Comparison of ENCODE assay signal across 9 cellular contexts in genomic region chr11:132125855-132126841, GRCh38.
DNase-seq lines count a peak whose midpoint lies in the region; ATAC-seq, FAIRE-seq and TF ChIP-seq lines count a peak whose summit lies in the region.
"Had no signal": no experiment of that assay in that cellular context is flagged by ENCODE, and none has a peak within 500 bp of the region (broad histone marks: within the 10 kb centered on the region; RNA-seq: fewer than 3 reads in every experiment).

No MANE protein-coding gene starts in this region.

- no peaks in the 10 kb centered on the region for H3K79me2 ChIP-seq in fibroblast of lung (ENCODE audit: control insufficient read depth, insufficient read depth, low read length)

- H4K20me1 ChIP-seq in fibroblast of lung (ENCODE audit: control insufficient read depth, extremely low read depth, insufficient read depth, low read length): no peaks in the 10 kb centered on the region

- H3K27me3 ChIP-seq in fibroblast of lung (ENCODE audit: control insufficient read depth, insufficient read depth, low read length) (no peaks in the 10 kb centered on the region), pancreas (no peaks in the 10 kb centered on the region)

- WGBS in pancreas, 2 donors: 15 to 18% methylated on average over 21 of the region's 21 CpGs

- H3K36me3 Mint-ChIP-seq in activated T-helper 1 cell treated with anti-CD3 and anti-CD28 coated beads, Interleukin-12 subunit alpha, Interleukin-12 subunit beta, Interleukin-2, Interleukin-4 antibody, amounts not matched to agents 30 ng/mL and 10 ng/mL and 1 ng/mL, durations not matched to agents 14 hours and 24 hours and 36 hours (ENCODE audit: low read depth): no peaks in the 10 kb centered on the region
- H3K36me3 Mint-ChIP-seq: T-cell had no signal

- TF ChIP-seq CTCF in fibroblast of lung (conservative IDR thresholded peaks at IDR 0.05 in 1 of 2, IDR thresholded peaks at IDR 0.05 in 1 of 2; ENCODE audit: low read depth in 1 of 2, low read length in 2 of 2): no peak
- TF ChIP-seq CTCF in pancreas (IDR thresholded peaks at IDR 0.05): no peak

- no peaks in the 10 kb centered on the region for H3K36me3 ChIP-seq in fibroblast of lung (ENCODE audit: control insufficient read depth, insufficient read depth, low read length)
- H3K36me3 ChIP-seq in pancreas: no peaks in the 10 kb centered on the region

- FAIRE-seq in pancreas (lab: Jason Lieb, UNC): no peak
- FAIRE-seq in HTR-8/SVneo (lab: Jason Lieb, UNC): no peak

- H3K4me2 ChIP-seq in fibroblast of lung (ENCODE audit: extremely low read depth, insufficient read depth, low read length): peak overlapping the region; percentile 71

- H3K9ac ChIP-seq in fibroblast of lung (ENCODE audit: insufficient read depth, low read length): peak overlapping the region; percentile 38

- no peaks in the 10 kb centered on the region for H3K27me3 Mint-ChIP-seq in activated T-helper 1 cell treated with anti-CD3 and anti-CD28 coated beads, Interleukin-12 subunit alpha, Interleukin-12 subunit beta, Interleukin-2, Interleukin-4 antibody, amounts not matched to agents 30 ng/mL and 10 ng/mL and 1 ng/mL, durations not matched to agents 14 hours and 24 hours and 36 hours (ENCODE audit: insufficient read depth)

- peak; percentile 47 for DNase-seq in NCI-H2107 treated with DMSO at 0.1 percent for 48 hours (lab: John Stamatoyannopoulos, UW; ENCODE audit: unreplicated experiment)
- no peak for DNase-seq in NCI-H2107 (lab: John Stamatoyannopoulos, UW)
- peak; percentile 91 for DNase-seq in NCI-H69 (lab: John Stamatoyannopoulos, UW)
- DNase-seq in fibroblast of lung (ENCODE audit: low read depth in 2 of 2): peak; percentile 34 to 49
- peak in 2 of 6 donors; percentile 2 to 10 for DNase-seq in pancreas
- no peak for DNase-seq in activated T-helper 1 cell treated with anti-CD3 and anti-CD28 coated beads, Interleukin-12 subunit alpha, Interleukin-12 subunit beta, Interleukin-2, Interleukin-4 antibody, amounts not matched to agents 30 ng/mL and 10 ng/mL and 1 ng/mL, durations not matched to agents 14 hours and 24 hours and 36 hours (ENCODE audit: low spot score)
- no peak for DNase-seq in DMS 273 (lab: John Stamatoyannopoulos, UW; ENCODE audit: unreplicated experiment)
- DNase-seq in HTR-8/SVneo (ENCODE audit: insufficient read length, low spot score): no peak

- peak overlapping the region; percentile 22 to 58 (median 40) for H3K4me3 ChIP-seq in fibroblast of lung (replicated peaks in 1 of 4; ENCODE audit: control extremely low read depth in 1 of 4, insufficient read depth in 1 of 4, low read depth in 3 of 4, low read length in 4 of 4)
- H3K4me3 ChIP-seq in pancreas: peak overlapping the region in 1 of 4 donors; percentile 22

- H3K27ac ChIP-seq in fibroblast of lung (ENCODE audit: insufficient read depth, low read length) (peak overlapping the region; percentile 83), pancreas (no peak overlapping the region)

- no peaks in the 10 kb centered on the region for H3K4me1 Mint-ChIP-seq in activated T-helper 1 cell treated with anti-CD3 and anti-CD28 coated beads, Interleukin-12 subunit alpha, Interleukin-12 subunit beta, Interleukin-2, Interleukin-4 antibody, amounts not matched to agents 30 ng/mL and 10 ng/mL and 1 ng/mL, durations not matched to agents 14 hours and 24 hours and 36 hours (ENCODE audit: low read depth)
- H3K4me1 Mint-ChIP-seq: T-cell had no signal

- ATAC-seq in pancreas: peak in 3 of 4 donors; percentile 52 to 62 (median 52)
- ATAC-seq: T-cell had no signal

- H3K4me3 Mint-ChIP-seq in activated T-helper 1 cell treated with anti-CD3 and anti-CD28 coated beads, Interleukin-12 subunit alpha, Interleukin-12 subunit beta, Interleukin-2, Interleukin-4 antibody, amounts not matched to agents 30 ng/mL and 10 ng/mL and 1 ng/mL, durations not matched to agents 14 hours and 24 hours and 36 hours: no peak overlapping the region
- H3K4me3 Mint-ChIP-seq: T-cell had no signal

- no peak overlapping the region for H3K27ac Mint-ChIP-seq in activated T-helper 1 cell treated with anti-CD3 and anti-CD28 coated beads, Interleukin-12 subunit alpha, Interleukin-12 subunit beta, Interleukin-2, Interleukin-4 antibody, amounts not matched to agents 30 ng/mL and 10 ng/mL and 1 ng/mL, durations not matched to agents 14 hours and 24 hours and 36 hours
- H3K27ac Mint-ChIP-seq: T-cell had no signal

- H3K4me1 ChIP-seq in fibroblast of lung (ENCODE audit: control insufficient read depth, extremely low read depth, insufficient read depth, low read length) (peaks cover 9% of the 10 kb centered on the region), pancreas (peaks cover 0 to 3% (median 0%) of the 10 kb centered on the region in 3 donors)

- intact Hi-C loops in pancreas (cut with DNase I): no loop called here
- intact Hi-C loops in activated T-helper 1 cell treated with anti-CD3 and anti-CD28 coated beads, Interleukin-12 subunit alpha, Interleukin-12 subunit beta, Interleukin-2, Interleukin-4 antibody, amounts not matched to agents 30 ng/mL and 10 ng/mL and 1 ng/mL, durations not matched to agents 14 hours and 24 hours and 36 hours (cut with micrococcal nuclease): no loop called here

- no peaks in the 10 kb centered on the region for H3K9me3 Mint-ChIP-seq in activated T-helper 1 cell treated with anti-CD3 and anti-CD28 coated beads, Interleukin-12 subunit alpha, Interleukin-12 subunit beta, Interleukin-2, Interleukin-4 antibody, amounts not matched to agents 30 ng/mL and 10 ng/mL and 1 ng/mL, durations not matched to agents 14 hours and 24 hours and 36 hours

- peak overlapping the region; percentile 66 for H2AFZ ChIP-seq in fibroblast of lung (ENCODE audit: low read length)

- H3K9me3 ChIP-seq in fibroblast of lung (ENCODE audit: control insufficient read depth, insufficient read depth, low read depth, low read length) (no peaks in the 10 kb centered on the region), pancreas (no peaks in the 10 kb centered on the region)

Comparison
In these comparisons a context has a peak if more than half of its experiments do, and no peak if none do; other contexts are left out.
1. DNase-seq: peak in NCI-H2107 treated with DMSO at 0.1 percent for 48 hours (single experiment), NCI-H69 (single experiment) and fibroblast of lung (2 of 2); none in NCI-H2107 (single experiment), activated T-helper 1 cell treated with anti-CD3 and anti-CD28 coated beads, Interleukin-12 subunit alpha, Interleukin-12 subunit beta, Interleukin-2, Interleukin-4 antibody, amounts not matched to agents 30 ng/mL and 10 ng/mL and 1 ng/mL, durations not matched to agents 14 hours and 24 hours and 36 hours (single experiment), DMS 273 (single experiment) and HTR-8/SVneo (single experiment).